Comparison of ENCODE assay signal across 12 cellular contexts in the genomic region with DNA sequence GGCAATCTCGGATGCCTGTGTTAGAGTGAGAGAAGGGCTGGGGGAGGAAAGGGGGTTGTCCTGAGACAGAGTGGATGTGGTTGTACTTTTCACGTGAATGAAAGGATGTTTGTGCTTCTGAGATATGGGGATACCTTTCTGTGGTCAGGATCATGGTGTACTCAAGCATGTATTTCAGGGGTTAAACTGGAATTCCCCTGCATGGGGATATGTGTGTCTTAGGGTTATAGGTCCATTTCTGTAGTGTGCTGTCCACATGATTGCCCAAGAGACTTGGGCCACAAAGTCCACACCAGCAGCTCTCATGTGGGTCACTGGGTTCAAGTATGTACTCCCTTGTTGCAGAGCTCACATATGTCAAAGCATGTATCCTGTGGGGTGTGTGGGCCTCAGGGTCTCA. TPM values are rescaled to one million over a fixed set of nuclear protein-coding genes. Genes with fewer than 3 reads are reported as not detected.
DNase-seq lines count a peak whose midpoint lies in the region; ATAC-seq and TF ChIP-seq lines count a peak whose summit lies in the region.
"Had no signal": no experiment of that assay in that cellular context is flagged by ENCODE, and none has a peak within 500 bp of the region (broad histone marks: within the 10 kb centered on the region; RNA-seq: fewer than 3 reads in every experiment).

No MANE protein-coding gene starts in this region.

- H3K4me1 Mint-ChIP-seq in H9 (peaks cover 71 to 79% of the 10 kb centered on the region in 2 experiments), memory B cell (peaks cover 72% of the 10 kb centered on the region)
- peaks cover 49% of the 10 kb centered on the region for H3K4me1 Mint-ChIP-seq in activated T-helper 17 cell treated with anti-CD3 and anti-CD28 coated beads, Interleukin-2, amount 50 U/mL, for 72 hours

- no peaks in the 10 kb centered on the region for H4K20me1 ChIP-seq in H9 (ENCODE audit: control insufficient read depth, insufficient read depth, insufficient read length)

- H3K4me1 ChIP-seq in H9 (ENCODE audit: insufficient read depth, low read length) (peaks cover 17% of the 10 kb centered on the region; the same call in 1 of the 2 replicates), gastrocnemius medialis (peaks cover 20 to 27% of the 10 kb centered on the region in 2 donors)

- H3K36me3 Mint-ChIP-seq in H9 (ENCODE audit: insufficient read depth in 1 of 3, low read depth in 3 of 3) (peaks cover 4 to 17% (median 16%) of the 10 kb centered on the region in 3 experiments), memory B cell (peaks cover 11% of the 10 kb centered on the region)
- peaks cover 75% of the 10 kb centered on the region for H3K36me3 Mint-ChIP-seq in activated T-helper 17 cell treated with anti-CD3 and anti-CD28 coated beads, Interleukin-2, amount 50 U/mL, for 72 hours (ENCODE audit: low read depth)

- H3K23ac ChIP-seq in H9 (ENCODE audit: insufficient read length, low read depth, low read length) = no peak overlapping the region

- H2AK5ac ChIP-seq in H9 (ENCODE audit: insufficient read length, low read length) = no peak overlapping the region

- peak overlapping the region; percentile 92 to 96 (median 94) for H3K27ac Mint-ChIP-seq in H9
- H3K27ac Mint-ChIP-seq in activated T-helper 17 cell treated with anti-CD3 and anti-CD28 coated beads, Interleukin-2, amount 50 U/mL, for 72 hours = peak overlapping the region; percentile 90
- peak overlapping the region; percentile 84 for H3K27ac Mint-ChIP-seq in memory B cell

- H3K4me3 ChIP-seq in gastrocnemius medialis = no peak overlapping the region

- no peak overlapping the region for H2BK20ac ChIP-seq in H9 (ENCODE audit: low read depth, low read length, poor library complexity, severe bottlenecking)

- no peak overlapping the region for H3K18ac ChIP-seq in H9 (ENCODE audit: insufficient read length, low read depth, low read length)

- H2BK15ac ChIP-seq in H9 (ENCODE audit: low read depth, low read length) = no peak overlapping the region

- WGBS in H9 (ENCODE audit: extremely low coverage, insufficient read length, low lambda C conversion rate) = no CpG with 5 or more reads among the region's 2 CpGs

- H3K27me3 Mint-ChIP-seq in H9 (ENCODE audit: low read depth) (no peaks in the 10 kb centered on the region; the same call in 1 of the 2 replicates), memory B cell (no peaks in the 10 kb centered on the region)
- no peaks in the 10 kb centered on the region for H3K27me3 Mint-ChIP-seq in activated T-helper 17 cell treated with anti-CD3 and anti-CD28 coated beads, Interleukin-2, amount 50 U/mL, for 72 hours
- H3K27me3 Mint-ChIP-seq: stimulated activated memory B cell treated with anti-CD40 and anti-IgM and Interleukin-4, amounts not matched to agents 10 μg/mL and 1 μg/mL and 100 μg/mL, for 72 hours had no signal

- no peak overlapping the region for H2BK12ac ChIP-seq in H9 (ENCODE audit: insufficient read length, low read depth, low read length)

- no peak overlapping the region for H2BK5ac ChIP-seq in H9 (ENCODE audit: insufficient read length, low read length)

- TF ChIP-seq POLR2A in gastrocnemius medialis (IDR thresholded peaks at IDR 0.05) = no peak

- intact Hi-C loops in gastrocnemius medialis (cut with DNase I; ENCODE audit: low total_unique reads) = no loop called here

- H3K27me3 ChIP-seq in H9 (ENCODE audit: insufficient read depth, low read length) (no peaks in the 10 kb centered on the region), gastrocnemius medialis (no peaks in the 10 kb centered on the region)

- in situ Hi-C loops in gastrocnemius medialis (cut with MboI; ENCODE audit: low sequenced_read_pairs in 4 of 4) = no loop called here

- peaks cover 14% of the 10 kb centered on the region; the same call in 1 of the 2 replicates for H3K79me2 ChIP-seq in H9 (ENCODE audit: insufficient read depth, low read length)

- DNase-seq in H9 (no peak), memory B cell (ENCODE audit: low spot score in 2 of 2) (no peak), gastrocnemius medialis (no peak), Ammon's horn (ENCODE audit: low spot score) (no peak)
- DNase-seq: cerebellar nuclear complex, NCI-H2107 had no signal

- H3T11ph ChIP-seq in H9 (ENCODE audit: low read length) = no peak overlapping the region

- H3K23me2 ChIP-seq in H9 (ENCODE audit: insufficient read length, low read depth, low read length, poor library complexity, severe bottlenecking) = peaks cover 27% of the 10 kb centered on the region

- H2AFZ ChIP-seq in H9 (ENCODE audit: low read length) = no peak overlapping the region

- H3K9me3 Mint-ChIP-seq in H9 (no peaks in the 10 kb centered on the region), memory B cell (no peaks in the 10 kb centered on the region)
- H3K9me3 Mint-ChIP-seq in activated T-helper 17 cell treated with anti-CD3 and anti-CD28 coated beads, Interleukin-2, amount 50 U/mL, for 72 hours = no peaks in the 10 kb centered on the region
- H3K9me3 Mint-ChIP-seq: stimulated activated memory B cell treated with anti-CD40 and anti-IgM and Interleukin-4, amounts not matched to agents 10 μg/mL and 1 μg/mL and 100 μg/mL, for 72 hours had no signal

- no peak overlapping the region for H2BK120ac ChIP-seq in H9 (ENCODE audit: low read depth, low read length, poor library complexity, severe bottlenecking)

- no peaks in the 10 kb centered on the region for H3K36me3 ChIP-seq in gastrocnemius medialis

- peaks cover 2% of the 10 kb centered on the region for H3K79me1 ChIP-seq in H9 (ENCODE audit: insufficient read depth, low read depth, low read length, poor library complexity, severe bottlenecking)

- H3K4me3 Mint-ChIP-seq in H9 (peak overlapping the region; percentile 75 to 81), memory B cell (peak overlapping the region; percentile 88)
- peak overlapping the region; percentile 96 for H3K4me3 Mint-ChIP-seq in activated T-helper 17 cell treated with anti-CD3 and anti-CD28 coated beads, Interleukin-2, amount 50 U/mL, for 72 hours

- no peak overlapping the region for H3K14ac ChIP-seq in H9 (ENCODE audit: insufficient read depth, low read length)

- H3K27ac ChIP-seq in 22Rv1 = peak overlapping the region; percentile 88; the same call in 1 of the 2 replicates
- peak overlapping the region; percentile 36 for H3K27ac ChIP-seq in H9 (ENCODE audit: insufficient read length, low read depth, low read length)
- no peak overlapping the region for H3K27ac ChIP-seq in gastrocnemius medialis

- H3K9me3 ChIP-seq in H9 (ENCODE audit: control insufficient read depth, low read depth, low read length) (no peaks in the 10 kb centered on the region), gastrocnemius medialis (no peaks in the 10 kb centered on the region)

- peak overlapping the region; percentile 88 for H3K4me2 ChIP-seq in H9 (ENCODE audit: insufficient read depth, insufficient read length, low read length)

- no peak overlapping the region for H3K4ac ChIP-seq in H9 (ENCODE audit: low read depth, low read length)

- no peak for TF ChIP-seq CTCF in 22Rv1 (IDR thresholded peaks at IDR 0.05)
- no peak for TF ChIP-seq CTCF in H9 (conservative IDR thresholded peaks at IDR 0.05)
- no peak for TF ChIP-seq CTCF in gastrocnemius medialis (IDR thresholded peaks at IDR 0.05 in 4 of 5, conservative IDR thresholded peaks at IDR 0.05 in 1 of 5)

- H4K91ac ChIP-seq in H9 (ENCODE audit: insufficient read length, low read depth, low read length) = no peak overlapping the region

- H3K9ac ChIP-seq in H9 (ENCODE audit: extremely low read depth, insufficient read length, low read length) = no peak overlapping the region

- no peak overlapping the region for H3K56ac ChIP-seq in H9 (ENCODE audit: insufficient read length, low read depth, low read length)

- no peak for ATAC-seq in activated T-helper 17 cell treated with anti-CD3 and anti-CD28 coated beads, Interleukin-2, amount 50 U/mL, for 72 hours (replicated peaks)
- ATAC-seq in memory B cell (ENCODE audit: low read depth) (no peak), GM18511 (IDR thresholded peaks at IDR 0.05; ENCODE audit: unreplicated experiment) (no peak), HG03342 (IDR thresholded peaks at IDR 0.05; ENCODE audit: unreplicated experiment) (no peak), gastrocnemius medialis (no peak)
- ATAC-seq: Right ventricle myocardium inferior had no signal

- no peak overlapping the region for H4K8ac ChIP-seq in H9 (replicated peaks; ENCODE audit: insufficient read length, low read depth, low read length)

- H4K5ac ChIP-seq in H9 (ENCODE audit: insufficient read length, low read depth, low read length) = no peak overlapping the region

RNA-seq across cellular contexts. Expression of gene SYNGAP1, which starts 10.5 kb away (rescaled TPM):
- total RNA-seq in H9 (2021) (111 and 121 TPM in 2 replicates), gastrocnemius medialis (1 to 10 TPM in 3 of 4 donors, under 1 TPM in 1; 0.71 to 2.3 (median 1.3) TPM)
- 100 to 1,000 TPM in 1 of 2 donors, 10 to 100 TPM in 1; 43.2 to 156 TPM for total RNA-seq in activated T-helper 17 cell treated with anti-CD3 and anti-CD28 coated beads, Interleukin-2, amount 50 U/mL, for 72 hours

RNA-seq across cellular contexts. Expression of gene CUTA, which starts 12.4 kb away (rescaled TPM):
- total RNA-seq in H9 (2021) (257 and 264 TPM in 2 replicates), gastrocnemius medialis (100 to 1,000 TPM in 2 of 4 donors, 10 to 100 TPM in 2; 69.9 to 119 (median 93.2) TPM)
- total RNA-seq in activated T-helper 17 cell treated with anti-CD3 and anti-CD28 coated beads, Interleukin-2, amount 50 U/mL, for 72 hours = 100 to 1,000 TPM; 163 to 248 TPM

RNA-seq across cellular contexts. Expression of gene PHF1, which starts 19.5 kb away (rescaled TPM):
- total RNA-seq in H9 (2021) (49.8 and 56.8 TPM in 2 replicates), gastrocnemius medialis (10 to 100 TPM; 53.5 to 65.8 (median 62.9) TPM)
- 100 to 1,000 TPM in 1 of 2 donors, 10 to 100 TPM in 1; 27.2 to 133 TPM for total RNA-seq in activated T-helper 17 cell treated with anti-CD3 and anti-CD28 coated beads, Interleukin-2, amount 50 U/mL, for 72 hours

RNA-seq across cellular contexts. Expression of gene ZBTB9, which starts 24.0 kb away (rescaled TPM):
- total RNA-seq in H9 (2021) (48.1 and 53.1 TPM in 2 replicates), gastrocnemius medialis (1 to 10 TPM in 2 of 4 donors, under 1 TPM in 2; 0.82 to 2.2 (median 1.2) TPM)
- 10 to 100 TPM; 11.6 to 12.5 TPM for total RNA-seq in activated T-helper 17 cell treated with anti-CD3 and anti-CD28 coated beads, Interleukin-2, amount 50 U/mL, for 72 hours

RNA-seq across cellular contexts. Expression of gene KIFC1, which starts 38.7 kb away (rescaled TPM):
- 73.1 and 73.8 TPM in 2 replicates for total RNA-seq in H9 (2021)
- 100 to 1,000 TPM; 101 to 108 TPM for total RNA-seq in activated T-helper 17 cell treated with anti-CD3 and anti-CD28 coated beads, Interleukin-2, amount 50 U/mL, for 72 hours
- total RNA-seq in gastrocnemius medialis = 1 to 10 TPM in 1 of 4 donors, under 1 TPM in 1, not detected in 2; 0.64 to 1.4 TPM

Comparison
In these comparisons a context has a peak if more than half of its experiments do, and no peak if none do; other contexts are left out.
1. H3K27ac ChIP-seq: peak in 22Rv1 (single experiment) and H9 (single experiment); none in gastrocnemius medialis (0 of 4).
2. RNA of gene SYNGAP1, which starts 10.5 kb away (total RNA-seq): 43.2 to 156 TPM in activated T-helper 17 cell treated with anti-CD3 and anti-CD28 coated beads, Interleukin-2, amount 50 U/mL, for 72 hours and 111 to 121 TPM in H9; 0.71 to 2.3 TPM in gastrocnemius medialis; every median in the first group is over 10 times any median in the second.
3. Peak in every context shown above with its lines, with median percentiles within 50 percentile points of each other: H3K27ac Mint-ChIP-seq and H3K4me3 Mint-ChIP-seq.